In genomic region chr17:16838795-16839194, GRCh38 we compare ENCODE assay signal across 8 cellular contexts.
DNase-seq lines count a peak whose midpoint lies in the region; ATAC-seq, FAIRE-seq and TF ChIP-seq lines count a peak whose summit lies in the region.
"Not testable (repeated sequence)": the region's sequence is repeated elsewhere in the genome, so short reads cannot be mapped to it uniquely, and the experiment has no call there.

No MANE protein-coding gene starts in this region.

- not testable (repeated sequence) for H3K27ac ChIP-seq in RWPE2 (ENCODE audit: poor library complexity, severe bottlenecking); kidney (ENCODE audit: low read depth in 2 of 2, low read length in 2 of 2); lower lobe of right lung; aorta (ENCODE audit: low read depth in 1 of 2, low read length in 2 of 2)

- not testable (repeated sequence) for H3K4me1 ChIP-seq in RWPE2 (ENCODE audit: insufficient read depth, poor library complexity, severe bottlenecking); kidney (ENCODE audit: control insufficient read depth in 1 of 2, insufficient read depth in 1 of 2, low read depth in 1 of 2, low read length in 2 of 2); lower lobe of right lung; aorta (ENCODE audit: control insufficient read depth in 1 of 2, insufficient read depth in 2 of 2, low read length in 2 of 2)

- not testable (repeated sequence) for TF ChIP-seq CTCF in RWPE2 (IDR thresholded peaks at IDR 0.05; ENCODE audit: poor library complexity, severe bottlenecking); kidney (IDR thresholded peaks at IDR 0.05; ENCODE audit: borderline replicate concordance, extremely low read depth, insufficient read depth); lower lobe of right lung (IDR thresholded peaks at IDR 0.05)

- H3K4me3 ChIP-seq in RWPE2 (ENCODE audit: severe bottlenecking); kidney (ENCODE audit: low read length in 2 of 2); lower lobe of right lung; aorta (ENCODE audit: low read length in 2 of 2): not testable (repeated sequence)

- not testable (repeated sequence) for H3K4me1 Mint-ChIP-seq in natural killer cell treated with Interleukin-12 subunit alpha and Interleukin-12 subunit beta and Interleukin-15 and Interleukin-18, amount 100 ng/mL, for 72 hours (ENCODE audit: low read depth in 2 of 2)

- not testable (repeated sequence) for H3K27me3 ChIP-seq in RWPE2 (ENCODE audit: insufficient read depth, poor library complexity, severe bottlenecking); lower lobe of right lung (ENCODE audit: low read depth); aorta (ENCODE audit: control insufficient read depth in 1 of 2, insufficient read depth in 2 of 2, low read length in 1 of 2)

- not testable (repeated sequence) for H3K36me3 Mint-ChIP-seq in natural killer cell treated with Interleukin-12 subunit alpha and Interleukin-12 subunit beta and Interleukin-15 and Interleukin-18, amount 100 ng/mL, for 72 hours

- peak; percentile 11; the same call in 1 of the 3 replicates for ATAC-seq in RWPE2 (ENCODE audit: low read depth)
- ATAC-seq in esophagus mucosa, result peak; percentile 4
- peak; percentile 36 to 50 for ATAC-seq in lower lobe of right lung
- peak; percentile 4 to 57 for ATAC-seq in natural killer cell treated with Interleukin-12 subunit alpha and Interleukin-12 subunit beta and Interleukin-15 and Interleukin-18, amount 100 ng/mL, for 72 hours
- peak; percentile 26 for ATAC-seq in sciatic nerve
- peak; percentile 8 for ATAC-seq in stimulated activated naive CD8-positive, alpha-beta T cell treated with anti-CD3 and anti-CD28 coated beads, Interleukin-15, Interleukin-2, amounts not matched to agents 100 U/mL and 50 U/mL, for 24 hours
- ATAC-seq in aorta (ENCODE audit: low FRiP score), result peak; percentile 70

- H3K27ac Mint-ChIP-seq in natural killer cell treated with Interleukin-12 subunit alpha and Interleukin-12 subunit beta and Interleukin-15 and Interleukin-18, amount 100 ng/mL, for 72 hours, result not testable (repeated sequence)

- H3K9me3 Mint-ChIP-seq in natural killer cell treated with Interleukin-12 subunit alpha and Interleukin-12 subunit beta and Interleukin-15 and Interleukin-18, amount 100 ng/mL, for 72 hours, result not testable (repeated sequence)

- not testable (repeated sequence) for H3K27me3 Mint-ChIP-seq in natural killer cell treated with Interleukin-12 subunit alpha and Interleukin-12 subunit beta and Interleukin-15 and Interleukin-18, amount 100 ng/mL, for 72 hours

- intact Hi-C loops in kidney (cut with DNase I); lower lobe of right lung (cut with DNase I); sciatic nerve (cut with DNase I); aorta (cut with DNase I): not testable (repeated sequence)

- 72 to 100% methylated on average over 1 to 3 of the region's 6 CpGs for WGBS in aorta, 2 donors

- DNase-seq in RWPE2 (ENCODE audit: low spot score); lower lobe of right lung; natural killer cell treated with Interleukin-12 subunit alpha and Interleukin-12 subunit beta and Interleukin-15 and Interleukin-18, amount 100 ng/mL, for 72 hours (ENCODE audit: low spot score); sciatic nerve (ENCODE audit: low spot score); stimulated activated naive CD8-positive, alpha-beta T cell treated with anti-CD3 and anti-CD28 coated beads, Interleukin-15, Interleukin-2, amounts not matched to agents 100 U/mL and 50 U/mL, for 24 hours: not testable (repeated sequence)
- DNase-seq in kidney (peak; percentile 24), aorta (peak in 1 of 2 donors; percentile 16)

- not testable (repeated sequence) for FAIRE-seq in kidney (lab: Jason Lieb, UNC)

- H3K9me3 ChIP-seq in RWPE2 (ENCODE audit: severe bottlenecking); kidney (ENCODE audit: control insufficient read depth in 1 of 2, low read length in 2 of 2); lower lobe of right lung; aorta (ENCODE audit: control insufficient read depth, low read length): not testable (repeated sequence)

- H3K36me3 ChIP-seq in RWPE2 (ENCODE audit: low read depth); kidney (ENCODE audit: control insufficient read depth in 1 of 2, insufficient read depth in 2 of 2, low read length in 2 of 2); lower lobe of right lung; aorta (ENCODE audit: control insufficient read depth in 1 of 2, insufficient read depth in 2 of 2, low read length in 1 of 2): not testable (repeated sequence)

- H3K9ac ChIP-seq in kidney (ENCODE audit: low read length in 2 of 2), result not testable (repeated sequence)

- not testable (repeated sequence) for H3K4me3 Mint-ChIP-seq in natural killer cell treated with Interleukin-12 subunit alpha and Interleukin-12 subunit beta and Interleukin-15 and Interleukin-18, amount 100 ng/mL, for 72 hours

Comparison
In these comparisons a context has a peak if more than half of its experiments do, and no peak if none do; other contexts are left out.
1. ATAC-seq: peak in every context shown above with its lines; median percentile 70 in aorta; 43 in lower lobe of right lung; 30 in natural killer cell treated with Interleukin-12 subunit alpha and Interleukin-12 subunit beta and Interleukin-15 and Interleukin-18, amount 100 ng/mL, for 72 hours; 26 in sciatic nerve; 11 in RWPE2; 8 in stimulated activated naive CD8-positive, alpha-beta T cell treated with anti-CD3 and anti-CD28 coated beads, Interleukin-15, Interleukin-2, amounts not matched to agents 100 U/mL and 50 U/mL, for 24 hours; 4 in esophagus mucosa.